Comparison of ENCODE assay signal across 9 cellular contexts in the genomic region with DNA sequence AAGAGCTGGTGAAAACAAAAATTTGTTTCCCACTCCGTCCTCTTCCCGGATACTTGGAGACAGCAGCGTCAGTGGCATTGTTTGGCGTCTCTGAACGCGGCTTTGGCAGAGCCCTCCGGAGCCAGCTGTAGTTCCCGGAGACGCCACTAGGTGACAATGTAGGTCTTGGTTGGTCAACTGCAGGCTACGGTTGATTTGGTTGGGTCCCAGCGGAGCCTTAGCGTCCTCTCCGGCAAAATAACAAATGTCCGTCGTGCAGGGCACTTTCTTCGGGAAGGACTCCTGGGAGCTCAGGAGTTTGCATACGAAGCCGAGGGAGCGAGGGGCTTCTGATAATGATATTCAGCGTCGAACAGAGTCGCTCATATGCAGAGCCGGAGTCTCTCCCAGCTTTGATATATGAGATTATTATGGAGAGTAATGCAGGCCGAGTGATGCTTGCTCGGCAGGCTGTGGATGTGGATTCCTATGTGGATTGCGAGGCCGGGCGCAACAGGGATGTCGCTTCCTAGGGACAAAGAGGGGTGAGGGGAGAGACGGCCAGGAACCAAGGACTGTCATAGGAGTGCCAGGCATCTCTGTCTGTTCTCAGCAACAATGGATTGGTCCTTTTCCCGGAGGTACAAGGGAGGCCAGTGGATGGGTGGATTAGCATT.
DNase-seq lines count a peak whose midpoint lies in the region; ATAC-seq and TF ChIP-seq lines count a peak whose summit lies in the region.
"Had no signal": no experiment of that assay in that cellular context is flagged by ENCODE, and none has a peak within 500 bp of the region (broad histone marks: within the 10 kb centered on the region; RNA-seq: fewer than 3 reads in every experiment).

No MANE protein-coding gene starts in this region.

- H3K27ac Mint-ChIP-seq in immature natural killer cell, result no peak overlapping the region

- H3K27ac ChIP-seq in VCaP (no peak overlapping the region), mammary epithelial cell (ENCODE audit: insufficient read depth, low read depth, low read length) (no peak overlapping the region)
- H3K27ac ChIP-seq: BLaER1 had no signal

- H3K36me3 ChIP-seq in mammary epithelial cell (ENCODE audit: insufficient read depth, low read length), result no peaks in the 10 kb centered on the region
- H3K36me3 ChIP-seq: BLaER1 had no signal

- BruUV-seq in mammary epithelial cell (replicated peaks; lab: Mats Ljungman, UMichigan), result no TSS peak

- no peaks in the 10 kb centered on the region for H3K9me3 ChIP-seq in mammary epithelial cell (replicated peaks; ENCODE audit: insufficient read depth, low read length)
- H3K9me3 ChIP-seq: BLaER1 had no signal

- H3K4me3 ChIP-seq in mammary epithelial cell (replicated peaks in 1 of 3; ENCODE audit: insufficient read depth in 1 of 3, low read depth in 2 of 3, low read length in 3 of 3), result peak overlapping the region in 2 of 3 experiments; percentile 17 to 33
- H3K4me3 ChIP-seq: BLaER1 had no signal

- H3K4me1 Mint-ChIP-seq in immature natural killer cell, result peaks cover 7 to 11% of the 10 kb centered on the region in 2 donors

- H3K79me2 ChIP-seq in mammary epithelial cell (ENCODE audit: insufficient read depth, low read length), result no peaks in the 10 kb centered on the region

- H3K9me3 Mint-ChIP-seq in immature natural killer cell, result no peaks in the 10 kb centered on the region

- CTCF ChIA-PET in mammary epithelial cell (lab: Charles Lee; ENCODE audit: low non-redundant PET), result interaction anchor here (0.6 to 0.7 kb wide), 2 partner anchors 89 to 101 kb away, joined by 3 read pairs; no protein-coding TSS in a partner anchor

- ATAC-seq in HG02938 (IDR thresholded peaks at IDR 0.05; ENCODE audit: unreplicated experiment), result peak; percentile 81

- H3K27me3 Mint-ChIP-seq in immature natural killer cell (ENCODE audit: low read depth in 3 of 3), result peaks cover 6 to 14% (median 11%) of the 10 kb centered on the region in 3 donors

- WGBS in mammary epithelial cell (ENCODE audit: low coverage, missing lambda C conversion rate), result 9% methylated on average over 30 of the region's 31 CpGs

- no peaks in the 10 kb centered on the region for H4K20me1 ChIP-seq in mammary epithelial cell (ENCODE audit: insufficient read depth, low read length)
- H4K20me1 ChIP-seq: BLaER1 had no signal

- no peaks in the 10 kb centered on the region for H3K36me3 Mint-ChIP-seq in immature natural killer cell

- no peak overlapping the region for H3K9ac ChIP-seq in mammary epithelial cell (ENCODE audit: insufficient read depth, low read length)
- H3K9ac ChIP-seq: BLaER1 had no signal

- in situ Hi-C loops in mammary epithelial cell (cut with MboI; ENCODE audit: low sequenced_read_pairs in 2 of 2), result no loop called here

- H3K4me1 ChIP-seq in mammary epithelial cell (ENCODE audit: insufficient read depth, low read length), result no peaks in the 10 kb centered on the region
- H3K4me1 ChIP-seq: BLaER1 had no signal

- dilution Hi-C loops in mammary epithelial cell (cut with HindIII; ENCODE audit: low sequenced_read_pairs), result no loop called here

- DNase-seq in NCI-H345 (lab: John Stamatoyannopoulos, UW) (peak; percentile 37), NCI-H345 treated with DMSO at 0.1 percent for 48 hours (lab: John Stamatoyannopoulos, UW; ENCODE audit: unreplicated experiment) (no peak), NCI-H2029 treated with DMSO at 0.1 percent for 48 hours (lab: John Stamatoyannopoulos, UW) (peak; percentile 59), mammary epithelial cell (peak; percentile 65), immature natural killer cell (peak; percentile 41 to 62 (median 54))
- peak; percentile 54 to 91 for DNase-seq in stimulated activated CD4-positive, alpha-beta T cell treated with anti-CD3 and anti-CD28 coated beads, Interleukin-12 subunit alpha, Interleukin-12 subunit beta, amount 100 ng/mL, for 24 hours (ENCODE audit: low read depth in 2 of 2)

- intact Hi-C loops in mammary epithelial cell (cut with micrococcal nuclease), result loop anchor here (2.0 to 5.0 kb wide), 3 partner anchors 75 to 915 kb away; no protein-coding TSS in a partner anchor

- TF ChIP-seq CTCF in VCaP (conservative IDR thresholded peaks at IDR 0.05) (peak; percentile 85), mammary epithelial cell (conservative IDR thresholded peaks at IDR 0.05 in 1 of 2, IDR thresholded peaks at IDR 0.05 in 1 of 2; ENCODE audit: extremely low read depth in 1 of 2, insufficient read depth in 1 of 2, low read depth in 1 of 2, low read length in 2 of 2) (peak; percentile 96 to 97)

- peak overlapping the region; percentile 78 for H2AFZ ChIP-seq in mammary epithelial cell (ENCODE audit: low read depth, low read length)

- H3K4me2 ChIP-seq in mammary epithelial cell (ENCODE audit: insufficient read depth, low read depth, low read length), result peak overlapping the region; percentile 73
- H3K4me2 ChIP-seq: BLaER1 had no signal

- no peaks in the 10 kb centered on the region for H3K27me3 ChIP-seq in mammary epithelial cell (ENCODE audit: insufficient read depth, low read length)
- H3K27me3 ChIP-seq: BLaER1 had no signal

- H3K4me3 Mint-ChIP-seq in immature natural killer cell, result peak overlapping the region; percentile 68 to 85 (median 74)
